10 cellular contexts compared by ENCODE assay signal in the genomic region with DNA sequence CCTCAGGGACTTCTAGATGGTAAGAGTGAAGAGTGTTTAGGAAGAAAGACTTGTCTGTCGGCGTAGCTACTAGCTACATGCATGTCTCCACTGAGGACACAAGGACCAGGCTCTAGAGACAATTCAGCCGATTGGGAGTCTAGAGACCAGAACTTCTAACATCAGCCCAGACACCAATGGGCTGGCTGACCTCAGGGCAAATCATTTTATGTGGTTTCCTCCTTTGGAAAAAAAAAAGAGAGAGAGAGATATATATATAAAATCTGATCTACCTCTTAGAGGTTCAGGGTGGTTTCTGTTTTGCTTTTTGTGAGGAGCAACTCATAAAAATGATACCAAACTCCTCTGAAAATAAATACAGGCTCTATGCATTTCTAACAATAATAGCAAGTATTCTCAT.
A peak's percentile ranks its signal among the peaks of the same experiment; 100 is the strongest.
DNase-seq lines count a peak whose midpoint lies in the region; ATAC-seq lines count a peak whose summit lies in the region.
"Had no signal": no experiment of that assay in that cellular context is flagged by ENCODE, and none has a peak within 500 bp of the region (broad histone marks: within the 10 kb centered on the region; RNA-seq: fewer than 3 reads in every experiment).

No MANE protein-coding gene starts in this region.

- H3K9me3 Mint-ChIP-seq in activated T-cell treated with anti-CD3 and anti-CD28 coated beads, Interleukin-2, amount 50 U/mL, for 4 hours: peaks cover 9% of the 10 kb centered on the region

- no peak for DNase-seq in activated T-cell treated with anti-CD3 and anti-CD28 coated beads, Interleukin-2, amount 50 U/mL, for 4 hours
- no peak for DNase-seq in activated T-cell treated with anti-CD3 and anti-CD28 coated beads for 4 hours
- no peak for DNase-seq in stimulated activated naive CD8-positive, alpha-beta T cell treated with anti-CD3 and anti-CD28 coated beads, Interleukin-15, Interleukin-2, amounts not matched to agents 100 U/mL and 50 U/mL, for 24 hours
- DNase-seq in retina: no peak
- no peak for DNase-seq in DMS 273 (lab: John Stamatoyannopoulos, UW; ENCODE audit: unreplicated experiment)
- DNase-seq: dorsolateral prefrontal cortex had no signal

- H3K4me3 Mint-ChIP-seq in activated T-cell treated with anti-CD3 and anti-CD28 coated beads, Interleukin-2, amount 50 U/mL, for 4 hours: peak overlapping the region; percentile 68

- H3K27me3 Mint-ChIP-seq in activated T-cell treated with anti-CD3 and anti-CD28 coated beads, Interleukin-2, amount 50 U/mL, for 4 hours (ENCODE audit: low read depth): peaks cover 2% of the 10 kb centered on the region

- peak; percentile 23 to 51 for ATAC-seq in activated T-cell treated with anti-CD3 and anti-CD28 coated beads, Interleukin-2, amount 50 U/mL, for 4 hours
- ATAC-seq in HG02588 (IDR thresholded peaks at IDR 0.05; ENCODE audit: unreplicated experiment) (peak; percentile 34), HG03520 (IDR thresholded peaks at IDR 0.05; ENCODE audit: unreplicated experiment) (peak; percentile 30), HG03025 (IDR thresholded peaks at IDR 0.05; ENCODE audit: low FRiP score, unreplicated experiment) (no peak)
- ATAC-seq in stimulated activated naive CD8-positive, alpha-beta T cell treated with anti-CD3 and anti-CD28 coated beads, Interleukin-15, Interleukin-2, amounts not matched to agents 100 U/mL and 50 U/mL, for 24 hours: peak; percentile 29
- ATAC-seq: Right ventricle myocardium inferior had no signal

- peaks cover 37% of the 10 kb centered on the region for H3K4me1 Mint-ChIP-seq in activated T-cell treated with anti-CD3 and anti-CD28 coated beads, Interleukin-2, amount 50 U/mL, for 4 hours (ENCODE audit: low read depth)

- H3K36me3 Mint-ChIP-seq in activated T-cell treated with anti-CD3 and anti-CD28 coated beads, Interleukin-2, amount 50 U/mL, for 4 hours (ENCODE audit: insufficient read depth): no peaks in the 10 kb centered on the region
